Comparison of ENCODE assay signal across 20 cellular contexts in genomic region chr15:39542385-39543065, GRCh38.
"Had no signal": no experiment of that assay in that cellular context is flagged by ENCODE, and none has a peak within 500 bp of the region (broad histone marks: within the 10 kb centered on the region; RNA-seq: fewer than 3 reads in every experiment).

No MANE protein-coding gene starts in this region.

- H3K9ac ChIP-seq: SK-N-SH had no signal

- DNase-seq: IMR-90, Karpas-422, KG1, MM.1S, NCI-H1092 treated with DMSO at 0.1 percent for 48 hours, NCI-H1417, NCI-H1436 treated with DMSO at 0.1 percent for 48 hours, NCI-H1694, NCI-H187 treated with DMSO at 0.1 percent for 48 hours, NCI-H2029 treated with DMSO at 0.1 percent for 48 hours, NCI-H2171 treated with DMSO at 0.1 percent for 48 hours, NCI-H524, NCI-H69, NCI-H774, Right ventricle myocardium superior, RPMI8226, SIG-M5, SK-N-SH, SW 1271 had no signal

- H3K4me2 ChIP-seq: SK-N-SH had no signal

- FAIRE-seq: RCC 7860 had no signal
